ENCODE assay signal across 10 cellular contexts in genomic region chr9:126614455-126615248, GRCh38. TPM values are rescaled to one million over a fixed set of nuclear protein-coding genes. Genes with fewer than 3 reads are reported as not detected.
DNase-seq lines count a peak whose midpoint lies in the region; ATAC-seq lines count a peak whose summit lies in the region.
"Had no signal": no experiment of that assay in that cellular context is flagged by ENCODE, and none has a peak within 500 bp of the region (broad histone marks: within the 10 kb centered on the region; RNA-seq: fewer than 3 reads in every experiment).

No MANE protein-coding gene starts in this region.

- H3K27me3 ChIP-seq in CD4-positive, alpha-beta memory T cell (ENCODE audit: insufficient read depth, low read length): peaks cover 35% of the 10 kb centered on the region
- H3K27me3 ChIP-seq in H7 (ENCODE audit: control insufficient read depth, insufficient read depth, low read length): peaks cover 92% of the 10 kb centered on the region
- H3K27me3 ChIP-seq in neuronal stem cell (ENCODE audit: control insufficient read depth in 3 of 3, insufficient read depth in 3 of 3, low read depth in 1 of 3, low read length in 3 of 3): peaks cover 75 to 98% (median 93%) of the 10 kb centered on the region in 3 experiments

- peak overlapping the region; percentile 40 for H3K4me2 ChIP-seq in neuronal stem cell (ENCODE audit: insufficient read depth, low read length, poor library complexity, severe bottlenecking)

- H4K8ac ChIP-seq in neuronal stem cell (ENCODE audit: low read depth, low read length): no peak overlapping the region

- peak overlapping the region; percentile 80 for H3K23ac ChIP-seq in neuronal stem cell (ENCODE audit: low read depth, low read length, poor library complexity)

- H3K4ac ChIP-seq in neuronal stem cell (ENCODE audit: low read length): no peak overlapping the region

- H2BK15ac ChIP-seq in neuronal stem cell (ENCODE audit: low read length): peak overlapping the region; percentile 96

- intact Hi-C loops in CD4-positive, alpha-beta memory T cell (cut with micrococcal nuclease): no loop called here

- no peak overlapping the region for H3K4me3 ChIP-seq in CD4-positive, alpha-beta memory T cell (ENCODE audit: low read length in 2 of 2)
- H3K4me3 ChIP-seq in H7 (ENCODE audit: insufficient read depth, low read depth, low read length) (peak overlapping the region; percentile 37), neuronal stem cell (ENCODE audit: low read length in 2 of 2) (peak overlapping the region in 1 of 2 donors; percentile 14)

- no peaks in the 10 kb centered on the region for H3K9me3 ChIP-seq in CD4-positive, alpha-beta memory T cell (ENCODE audit: control insufficient read depth in 1 of 2, low read length in 2 of 2)
- H3K9me3 ChIP-seq in neuronal stem cell (replicated peaks in 1 of 2; ENCODE audit: control insufficient read depth in 2 of 2, insufficient read depth in 1 of 2, low read depth in 1 of 2, low read length in 2 of 2): peaks cover 0 to 5% of the 10 kb centered on the region in 2 donors
- H3K9me3 ChIP-seq: Peyer's patch had no signal

- H3K4me3 Mint-ChIP-seq in CD4-positive, alpha-beta memory T cell: peak overlapping the region; percentile 66 to 84 (median 74)
- peak overlapping the region; percentile 77 for H3K4me3 Mint-ChIP-seq in central memory CD8-positive, alpha-beta T cell

- peaks cover 0 to 2% (median 0%) of the 10 kb centered on the region in 8 donors for H3K9me3 Mint-ChIP-seq in CD4-positive, alpha-beta memory T cell
- no peaks in the 10 kb centered on the region for H3K9me3 Mint-ChIP-seq in central memory CD8-positive, alpha-beta T cell

- H3K36me3 Mint-ChIP-seq in CD4-positive, alpha-beta memory T cell: no peaks in the 10 kb centered on the region
- peaks cover 6% of the 10 kb centered on the region for H3K36me3 Mint-ChIP-seq in central memory CD8-positive, alpha-beta T cell (ENCODE audit: insufficient read depth)

- WGBS in neuronal stem cell (ENCODE audit: extremely low coverage in 2 of 2, insufficient read length in 2 of 2, insufficient replicate concordance in 1 of 2), 2 donors: no CpG with 5 or more reads among the region's 66 CpGs

- DNase-seq in CD4-positive, alpha-beta memory T cell: no peak
- DNase-seq in H7: peak; percentile 79
- DNase-seq in central memory CD8-positive, alpha-beta T cell (ENCODE audit: low spot score in 2 of 2): no peak
- no peak for DNase-seq in neuronal stem cell (ENCODE audit: low spot score)
- DNase-seq in NCI-H128 (lab: John Stamatoyannopoulos, UW; ENCODE audit: unreplicated experiment): no peak
- DNase-seq in NCI-H2081 (lab: John Stamatoyannopoulos, UW): no peak
- DNase-seq in DMS79 treated with DMSO at 0.1 percent for 48 hours (lab: John Stamatoyannopoulos, UW): no peak
- DNase-seq in NCI-H524 treated with DMSO at 0.1 percent for 48 hours (lab: John Stamatoyannopoulos, UW): no peak
- DNase-seq: effector CD8-positive, alpha-beta T cell had no signal

- no peak overlapping the region for H3K27ac Mint-ChIP-seq in CD4-positive, alpha-beta memory T cell
- H3K27ac Mint-ChIP-seq in central memory CD8-positive, alpha-beta T cell (ENCODE audit: low read depth): no peak overlapping the region

- no peaks in the 10 kb centered on the region for H3K79me1 ChIP-seq in neuronal stem cell (ENCODE audit: low read depth, low read length)

- peaks cover 39% of the 10 kb centered on the region for H3K4me1 ChIP-seq in CD4-positive, alpha-beta memory T cell (ENCODE audit: insufficient read depth, low read length)
- H3K4me1 ChIP-seq in neuronal stem cell (ENCODE audit: control insufficient read depth in 2 of 2, insufficient read depth in 1 of 2, low read depth in 1 of 2, low read length in 2 of 2): peaks cover 10 to 20% of the 10 kb centered on the region in 2 donors

- no peak overlapping the region for H4K91ac ChIP-seq in neuronal stem cell (ENCODE audit: low read depth, low read length, poor library complexity)

- H3K27ac ChIP-seq in CD4-positive, alpha-beta memory T cell (ENCODE audit: low read depth, low read length): no peak overlapping the region
- no peak overlapping the region for H3K27ac ChIP-seq in neuronal stem cell (replicated peaks; ENCODE audit: low read length)
- H3K27ac ChIP-seq: Peyer's patch had no signal

- peak overlapping the region; percentile 81 for H2AK5ac ChIP-seq in neuronal stem cell (ENCODE audit: low read depth, low read length)

- H2BK5ac ChIP-seq in neuronal stem cell (ENCODE audit: low read length): peak overlapping the region; percentile 53

- peak overlapping the region; percentile 59 for H2AFZ ChIP-seq in neuronal stem cell (ENCODE audit: low read length)

- peak overlapping the region; percentile 89 for H3K18ac ChIP-seq in neuronal stem cell (ENCODE audit: low read length)

- H3K27me3 Mint-ChIP-seq in CD4-positive, alpha-beta memory T cell: peaks cover 48 to 50% of the 10 kb centered on the region in 2 donors
- peaks cover 79% of the 10 kb centered on the region for H3K27me3 Mint-ChIP-seq in central memory CD8-positive, alpha-beta T cell

- CTCF ChIA-PET in CD4-positive, alpha-beta memory T cell (lab: Charles Lee; ENCODE audit: partially characterized antibody): no interaction called here

- POLR2A ChIA-PET in CD4-positive, alpha-beta memory T cell (lab: Charles Lee; ENCODE audit: partially characterized antibody): no interaction called here

- H3K36me3 ChIP-seq in CD4-positive, alpha-beta memory T cell (ENCODE audit: insufficient read depth, low read length): no peaks in the 10 kb centered on the region
- no peaks in the 10 kb centered on the region for H3K36me3 ChIP-seq in H7 (replicated peaks; ENCODE audit: control insufficient read depth, insufficient read depth, low read length)
- H3K36me3 ChIP-seq in neuronal stem cell (replicated peaks in 1 of 2; ENCODE audit: control insufficient read depth in 2 of 2, insufficient read depth in 2 of 2, low read length in 2 of 2): no peaks in the 10 kb centered on the region
- H3K36me3 ChIP-seq: Peyer's patch had no signal

- H2BK12ac ChIP-seq in neuronal stem cell (ENCODE audit: low read length): peak overlapping the region; percentile 73

- no peak for ATAC-seq in central memory CD8-positive, alpha-beta T cell (replicated peaks; ENCODE audit: extremely low read depth, poor library complexity, severe bottlenecking)

- no peak overlapping the region for H3K9ac ChIP-seq in neuronal stem cell (ENCODE audit: low read depth, low read length, poor library complexity)

- H2BK120ac ChIP-seq in neuronal stem cell (ENCODE audit: low read depth, low read length): no peak overlapping the region

- H3K14ac ChIP-seq in neuronal stem cell (ENCODE audit: low read length): peak overlapping the region; percentile 56

- peaks cover 13 to 42% (median 30%) of the 10 kb centered on the region in 4 donors for H3K4me1 Mint-ChIP-seq in CD4-positive, alpha-beta memory T cell
- peaks cover 17% of the 10 kb centered on the region for H3K4me1 Mint-ChIP-seq in central memory CD8-positive, alpha-beta T cell

RNA-seq across cellular contexts. Expression of gene LMX1B, which starts 0.9 kb away (rescaled TPM):
- total RNA-seq in CD4-positive, alpha-beta memory T cell: not detected
- not detected for polyA plus RNA-seq in CD4-positive, alpha-beta memory T cell
- 8.7 and 16.7 TPM in 2 replicates for total RNA-seq in H7 (2014; rRNA removed; shearing (Covaris generic))
- polyA plus RNA-seq in neuronal stem cell (2013, experiment 1 of 2): 0.22 TPM
- 0.18 TPM for polyA plus RNA-seq in neuronal stem cell (2013, experiment 2 of 2)
- total RNA-seq: Peyer's patch had no signal
